In the genomic region with DNA sequence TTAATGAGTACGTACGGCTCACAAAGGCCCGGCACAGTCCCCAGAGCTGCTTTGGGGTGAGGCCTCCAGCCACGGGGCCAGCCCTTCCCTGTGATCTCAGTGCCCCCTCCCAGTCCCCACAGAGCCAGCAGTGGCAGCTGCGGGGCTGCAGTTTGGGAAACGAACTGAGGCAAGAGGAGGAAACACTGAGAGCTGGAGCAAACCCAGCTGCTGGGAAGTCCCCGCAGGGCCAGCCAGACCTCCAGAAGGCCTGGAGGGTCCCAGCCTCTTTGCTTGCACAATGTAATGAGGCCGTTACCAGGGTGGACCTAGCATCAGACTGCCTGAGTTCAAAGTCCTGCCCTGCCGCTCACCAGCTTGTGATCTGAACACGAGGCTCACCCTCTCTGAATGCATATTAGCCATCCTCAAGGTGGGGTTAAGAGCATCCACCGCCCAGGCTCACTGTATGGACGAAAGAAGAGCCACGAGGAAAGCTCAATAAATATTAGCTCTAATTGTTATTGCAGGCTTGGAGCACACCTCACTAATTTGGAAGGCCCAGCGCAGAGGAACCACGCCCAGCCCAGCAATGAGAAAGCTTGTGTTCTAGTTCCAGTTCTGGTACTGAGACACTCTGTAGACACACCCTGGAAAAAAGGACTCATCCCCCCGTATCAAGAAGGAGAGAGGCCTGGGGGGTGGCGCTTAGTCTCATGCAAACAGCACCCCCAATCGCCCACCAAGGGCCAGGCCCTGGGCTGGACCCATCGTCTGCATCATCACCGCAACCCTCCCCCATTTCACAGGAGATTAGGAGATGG, we compare ENCODE assay signal across 1 cellular context.
A peak's percentile ranks its signal among the peaks of the same experiment; 100 is the strongest.
TF ChIP-seq lines count a peak whose summit lies in the region.

No MANE protein-coding gene starts in this region.

TF ChIP-seq in K562, 482 proteins besides CTCF, POLR2A, EP300 and RAD21 (continued from another document):
- TF ChIP-seq, protein P1, sequence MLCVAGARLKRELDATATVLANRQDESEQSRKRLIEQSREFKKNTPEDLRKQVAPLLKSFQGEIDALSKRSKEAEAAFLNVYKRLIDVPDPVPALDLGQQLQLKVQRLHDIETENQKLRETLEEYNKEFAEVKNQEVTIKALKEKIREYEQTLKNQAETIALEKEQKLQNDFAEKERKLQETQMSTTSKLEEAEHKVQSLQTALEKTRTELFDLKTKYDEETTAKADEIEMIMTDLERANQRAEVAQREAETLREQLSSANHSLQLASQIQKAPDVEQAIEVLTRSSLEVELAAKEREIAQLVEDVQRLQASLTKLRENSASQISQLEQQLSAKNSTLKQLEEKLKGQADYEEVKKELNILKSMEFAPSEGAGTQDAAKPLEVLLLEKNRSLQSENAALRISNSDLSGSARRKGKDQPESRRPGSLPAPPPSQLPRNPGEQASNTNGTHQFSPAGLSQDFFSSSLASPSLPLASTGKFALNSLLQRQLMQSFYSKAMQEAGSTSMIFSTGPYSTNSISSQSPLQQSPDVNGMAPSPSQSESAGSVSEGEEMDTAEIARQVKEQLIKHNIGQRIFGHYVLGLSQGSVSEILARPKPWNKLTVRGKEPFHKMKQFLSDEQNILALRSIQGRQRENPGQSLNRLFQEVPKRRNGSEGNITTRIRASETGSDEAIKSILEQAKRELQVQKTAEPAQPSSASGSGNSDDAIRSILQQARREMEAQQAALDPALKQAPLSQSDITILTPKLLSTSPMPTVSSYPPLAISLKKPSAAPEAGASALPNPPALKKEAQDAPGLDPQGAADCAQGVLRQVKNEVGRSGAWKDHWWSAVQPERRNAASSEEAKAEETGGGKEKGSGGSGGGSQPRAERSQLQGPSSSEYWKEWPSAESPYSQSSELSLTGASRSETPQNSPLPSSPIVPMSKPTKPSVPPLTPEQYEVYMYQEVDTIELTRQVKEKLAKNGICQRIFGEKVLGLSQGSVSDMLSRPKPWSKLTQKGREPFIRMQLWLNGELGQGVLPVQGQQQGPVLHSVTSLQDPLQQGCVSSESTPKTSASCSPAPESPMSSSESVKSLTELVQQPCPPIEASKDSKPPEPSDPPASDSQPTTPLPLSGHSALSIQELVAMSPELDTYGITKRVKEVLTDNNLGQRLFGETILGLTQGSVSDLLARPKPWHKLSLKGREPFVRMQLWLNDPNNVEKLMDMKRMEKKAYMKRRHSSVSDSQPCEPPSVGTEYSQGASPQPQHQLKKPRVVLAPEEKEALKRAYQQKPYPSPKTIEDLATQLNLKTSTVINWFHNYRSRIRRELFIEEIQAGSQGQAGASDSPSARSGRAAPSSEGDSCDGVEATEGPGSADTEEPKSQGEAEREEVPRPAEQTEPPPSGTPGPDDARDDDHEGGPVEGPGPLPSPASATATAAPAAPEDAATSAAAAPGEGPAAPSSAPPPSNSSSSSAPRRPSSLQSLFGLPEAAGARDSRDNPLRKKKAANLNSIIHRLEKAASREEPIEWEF (CRISPR knock-in tag; IDR thresholded peaks at IDR 0.05): 0 out of 2 replicates have a peak, but pooled peaks have one; percentile 45
- TF ChIP-seq ZNF561 (CRISPR knock-in tag; conservative IDR thresholded peaks at IDR 0.05): no peak
- TF ChIP-seq, protein P2, sequence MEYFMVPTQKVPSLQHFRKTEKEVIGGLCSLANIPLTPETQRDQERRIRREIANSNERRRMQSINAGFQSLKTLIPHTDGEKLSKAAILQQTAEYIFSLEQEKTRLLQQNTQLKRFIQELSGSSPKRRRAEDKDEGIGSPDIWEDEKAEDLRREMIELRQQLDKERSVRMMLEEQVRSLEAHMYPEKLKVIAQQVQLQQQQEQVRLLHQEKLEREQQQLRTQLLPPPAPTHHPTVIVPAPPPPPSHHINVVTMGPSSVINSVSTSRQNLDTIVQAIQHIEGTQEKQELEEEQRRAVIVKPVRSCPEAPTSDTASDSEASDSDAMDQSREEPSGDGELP (CRISPR knock-in tag; IDR thresholded peaks at IDR 0.05; ENCODE audit: borderline replicate concordance): no peak
- TF ChIP-seq, protein P3, sequence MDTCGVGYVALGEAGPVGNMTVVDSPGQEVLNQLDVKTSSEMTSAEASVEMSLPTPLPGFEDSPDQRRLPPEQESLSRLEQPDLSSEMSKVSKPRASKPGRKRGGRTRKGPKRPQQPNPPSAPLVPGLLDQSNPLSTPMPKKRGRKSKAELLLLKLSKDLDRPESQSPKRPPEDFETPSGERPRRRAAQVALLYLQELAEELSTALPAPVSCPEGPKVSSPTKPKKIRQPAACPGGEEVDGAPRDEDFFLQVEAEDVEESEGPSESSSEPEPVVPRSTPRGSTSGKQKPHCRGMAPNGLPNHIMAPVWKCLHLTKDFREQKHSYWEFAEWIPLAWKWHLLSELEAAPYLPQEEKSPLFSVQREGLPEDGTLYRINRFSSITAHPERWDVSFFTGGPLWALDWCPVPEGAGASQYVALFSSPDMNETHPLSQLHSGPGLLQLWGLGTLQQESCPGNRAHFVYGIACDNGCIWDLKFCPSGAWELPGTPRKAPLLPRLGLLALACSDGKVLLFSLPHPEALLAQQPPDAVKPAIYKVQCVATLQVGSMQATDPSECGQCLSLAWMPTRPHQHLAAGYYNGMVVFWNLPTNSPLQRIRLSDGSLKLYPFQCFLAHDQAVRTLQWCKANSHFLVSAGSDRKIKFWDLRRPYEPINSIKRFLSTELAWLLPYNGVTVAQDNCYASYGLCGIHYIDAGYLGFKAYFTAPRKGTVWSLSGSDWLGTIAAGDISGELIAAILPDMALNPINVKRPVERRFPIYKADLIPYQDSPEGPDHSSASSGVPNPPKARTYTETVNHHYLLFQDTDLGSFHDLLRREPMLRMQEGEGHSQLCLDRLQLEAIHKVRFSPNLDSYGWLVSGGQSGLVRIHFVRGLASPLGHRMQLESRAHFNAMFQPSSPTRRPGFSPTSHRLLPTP (IDR thresholded peaks at IDR 0.05; ENCODE audit: borderline replicate concordance, extremely low read depth, insufficient read length): no peak
- TF ChIP-seq, protein P4, sequence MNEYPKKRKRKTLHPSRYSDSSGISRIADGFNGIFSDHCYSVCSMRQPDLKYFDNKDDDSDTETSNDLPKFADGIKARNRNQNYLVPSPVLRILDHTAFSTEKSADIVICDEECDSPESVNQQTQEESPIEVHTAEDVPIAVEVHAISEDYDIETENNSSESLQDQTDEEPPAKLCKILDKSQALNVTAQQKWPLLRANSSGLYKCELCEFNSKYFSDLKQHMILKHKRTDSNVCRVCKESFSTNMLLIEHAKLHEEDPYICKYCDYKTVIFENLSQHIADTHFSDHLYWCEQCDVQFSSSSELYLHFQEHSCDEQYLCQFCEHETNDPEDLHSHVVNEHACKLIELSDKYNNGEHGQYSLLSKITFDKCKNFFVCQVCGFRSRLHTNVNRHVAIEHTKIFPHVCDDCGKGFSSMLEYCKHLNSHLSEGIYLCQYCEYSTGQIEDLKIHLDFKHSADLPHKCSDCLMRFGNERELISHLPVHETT (CRISPR knock-in tag; conservative IDR thresholded peaks at IDR 0.05 in 1 of 2, IDR thresholded peaks at IDR 0.05 in 1 of 2): no peak
- TF ChIP-seq, protein P5, sequence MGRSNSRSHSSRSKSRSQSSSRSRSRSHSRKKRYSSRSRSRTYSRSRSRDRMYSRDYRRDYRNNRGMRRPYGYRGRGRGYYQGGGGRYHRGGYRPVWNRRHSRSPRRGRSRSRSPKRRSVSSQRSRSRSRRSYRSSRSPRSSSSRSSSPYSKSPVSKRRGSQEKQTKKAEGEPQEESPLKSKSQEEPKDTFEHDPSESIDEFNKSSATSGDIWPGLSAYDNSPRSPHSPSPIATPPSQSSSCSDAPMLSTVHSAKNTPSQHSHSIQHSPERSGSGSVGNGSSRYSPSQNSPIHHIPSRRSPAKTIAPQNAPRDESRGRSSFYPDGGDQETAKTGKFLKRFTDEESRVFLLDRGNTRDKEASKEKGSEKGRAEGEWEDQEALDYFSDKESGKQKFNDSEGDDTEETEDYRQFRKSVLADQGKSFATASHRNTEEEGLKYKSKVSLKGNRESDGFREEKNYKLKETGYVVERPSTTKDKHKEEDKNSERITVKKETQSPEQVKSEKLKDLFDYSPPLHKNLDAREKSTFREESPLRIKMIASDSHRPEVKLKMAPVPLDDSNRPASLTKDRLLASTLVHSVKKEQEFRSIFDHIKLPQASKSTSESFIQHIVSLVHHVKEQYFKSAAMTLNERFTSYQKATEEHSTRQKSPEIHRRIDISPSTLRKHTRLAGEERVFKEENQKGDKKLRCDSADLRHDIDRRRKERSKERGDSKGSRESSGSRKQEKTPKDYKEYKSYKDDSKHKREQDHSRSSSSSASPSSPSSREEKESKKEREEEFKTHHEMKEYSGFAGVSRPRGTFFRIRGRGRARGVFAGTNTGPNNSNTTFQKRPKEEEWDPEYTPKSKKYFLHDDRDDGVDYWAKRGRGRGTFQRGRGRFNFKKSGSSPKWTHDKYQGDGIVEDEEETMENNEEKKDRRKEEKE (IDR thresholded peaks at IDR 0.05; ENCODE audit: borderline replicate concordance in 1 of 2, control insufficient read depth in 1 of 2, low read depth in 2 of 2, low read length in 1 of 2): peak in 1 of 2 experiments; percentile 29; a peak in 1 of 4 replicates
- TF ChIP-seq, protein P6, sequence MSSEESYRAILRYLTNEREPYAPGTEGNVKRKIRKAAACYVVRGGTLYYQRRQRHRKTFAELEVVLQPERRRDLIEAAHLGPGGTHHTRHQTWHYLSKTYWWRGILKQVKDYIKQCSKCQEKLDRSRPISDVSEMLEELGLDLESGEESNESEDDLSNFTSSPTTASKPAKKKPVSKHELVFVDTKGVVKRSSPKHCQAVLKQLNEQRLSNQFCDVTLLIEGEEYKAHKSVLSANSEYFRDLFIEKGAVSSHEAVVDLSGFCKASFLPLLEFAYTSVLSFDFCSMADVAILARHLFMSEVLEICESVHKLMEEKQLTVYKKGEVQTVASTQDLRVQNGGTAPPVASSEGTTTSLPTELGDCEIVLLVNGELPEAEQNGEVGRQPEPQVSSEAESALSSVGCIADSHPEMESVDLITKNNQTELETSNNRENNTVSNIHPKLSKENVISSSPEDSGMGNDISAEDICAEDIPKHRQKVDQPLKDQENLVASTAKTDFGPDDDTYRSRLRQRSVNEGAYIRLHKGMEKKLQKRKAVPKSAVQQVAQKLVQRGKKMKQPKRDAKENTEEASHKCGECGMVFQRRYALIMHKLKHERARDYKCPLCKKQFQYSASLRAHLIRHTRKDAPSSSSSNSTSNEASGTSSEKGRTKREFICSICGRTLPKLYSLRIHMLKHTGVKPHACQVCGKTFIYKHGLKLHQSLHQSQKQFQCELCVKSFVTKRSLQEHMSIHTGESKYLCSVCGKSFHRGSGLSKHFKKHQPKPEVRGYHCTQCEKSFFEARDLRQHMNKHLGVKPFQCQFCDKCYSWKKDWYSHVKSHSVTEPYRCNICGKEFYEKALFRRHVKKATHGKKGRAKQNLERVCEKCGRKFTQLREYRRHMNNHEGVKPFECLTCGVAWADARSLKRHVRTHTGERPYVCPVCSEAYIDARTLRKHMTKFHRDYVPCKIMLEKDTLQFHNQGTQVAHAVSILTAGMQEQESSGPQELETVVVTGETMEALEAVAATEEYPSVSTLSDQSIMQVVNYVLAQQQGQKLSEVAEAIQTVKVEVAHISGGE (CRISPR knock-in tag; IDR thresholded peaks at IDR 0.05): peak in 1 of 3 experiments; percentile 79; a peak in 2 of 6 replicates
